Comparison of ENCODE assay signal across 8 cellular contexts in genomic region chr2:38603402-38604265, GRCh38. TPM values are rescaled to one million over a fixed set of nuclear protein-coding genes. Genes with fewer than 3 reads are reported as not detected.
DNase-seq lines count a peak whose midpoint lies in the region; FAIRE-seq and TF ChIP-seq lines count a peak whose summit lies in the region.

No MANE protein-coding gene starts in this region.

- no peaks in the 10 kb centered on the region for H3K9me3 Mint-ChIP-seq in activated naive CD4-positive, alpha-beta T cell treated with anti-CD3 and anti-CD28 coated beads for 36 hours
- peaks cover 19% of the 10 kb centered on the region for H3K9me3 Mint-ChIP-seq in glutamatergic neuron (ENCODE audit: unreplicated experiment)

- no peaks in the 10 kb centered on the region for H3K36me3 ChIP-seq in osteoblast (ENCODE audit: insufficient read depth, low read length)
- H3K36me3 ChIP-seq in testis (ENCODE audit: low read depth, missing control alignments) = no peaks in the 10 kb centered on the region

- H3K4me1 Mint-ChIP-seq in activated naive CD4-positive, alpha-beta T cell treated with anti-CD3 and anti-CD28 coated beads for 36 hours (ENCODE audit: low read depth) = peaks cover 46% of the 10 kb centered on the region
- peaks cover 27% of the 10 kb centered on the region for H3K4me1 Mint-ChIP-seq in glutamatergic neuron (ENCODE audit: low read depth, unreplicated experiment)

- FAIRE-seq in H54 (lab: Jason Lieb, UNC) = peak; percentile 86

- H3K9me3 ChIP-seq in osteoblast (ENCODE audit: low read depth, low read length) (no peaks in the 10 kb centered on the region), testis (no peaks in the 10 kb centered on the region)

- H3K4me3 ChIP-seq in osteoblast (ENCODE audit: insufficient read depth, low read length) = peak overlapping the region; percentile 92
- H3K4me3 ChIP-seq in testis = peak overlapping the region; percentile 86 to 92

- 11 to 13% methylated on average over 23 of the region's 23 CpGs for WGBS in testis, 2 donors

- peaks cover 40% of the 10 kb centered on the region for H3K79me2 ChIP-seq in osteoblast (ENCODE audit: insufficient read depth, low read length)

- peaks cover 2% of the 10 kb centered on the region for H3K36me3 Mint-ChIP-seq in activated naive CD4-positive, alpha-beta T cell treated with anti-CD3 and anti-CD28 coated beads for 36 hours (ENCODE audit: low read depth)
- H3K36me3 Mint-ChIP-seq in glutamatergic neuron (ENCODE audit: unreplicated experiment) = no peaks in the 10 kb centered on the region

- no peaks in the 10 kb centered on the region for H3K27me3 Mint-ChIP-seq in activated naive CD4-positive, alpha-beta T cell treated with anti-CD3 and anti-CD28 coated beads for 36 hours (ENCODE audit: low read depth)
- H3K27me3 Mint-ChIP-seq in glutamatergic neuron (ENCODE audit: unreplicated experiment) = peaks cover 7% of the 10 kb centered on the region

- no peaks in the 10 kb centered on the region for H3K27me3 ChIP-seq in osteoblast (ENCODE audit: insufficient read depth, low read length)
- no peaks in the 10 kb centered on the region for H3K27me3 ChIP-seq in testis

- peak overlapping the region; percentile 90 for H3K4me3 Mint-ChIP-seq in activated naive CD4-positive, alpha-beta T cell treated with anti-CD3 and anti-CD28 coated beads for 36 hours
- peak overlapping the region; percentile 89 for H3K4me3 Mint-ChIP-seq in glutamatergic neuron (ENCODE audit: unreplicated experiment)

- CTCF ChIA-PET in activated naive CD4-positive, alpha-beta T cell treated with anti-CD3 and anti-CD28 coated beads for 36 hours (lab: Charles Lee) = interaction anchor here (0.5 to 14.7 kb wide), 32 partner anchors 9 to 150 kb away, joined by 3 to 152 read pairs (median 4); partner anchors contain the start of genes GALM and SRSF7

- peak; percentile 80 for DNase-seq in DMS 273 treated with DMSO at 0.1 percent for 48 hours (lab: John Stamatoyannopoulos, UW)
- DNase-seq in H54 (ENCODE audit: insufficient read length, low spot score) = peak; percentile 55
- DNase-seq in MV-4-11 (lab: John Stamatoyannopoulos, UW) = peak; percentile 82
- peak; percentile 86 for DNase-seq in SK-N-DZ (ENCODE audit: low spot score)
- DNase-seq in activated naive CD4-positive, alpha-beta T cell treated with anti-CD3 and anti-CD28 coated beads for 36 hours = peak; percentile 89
- peak; percentile 85 for DNase-seq in glutamatergic neuron
- peak; percentile 88 for DNase-seq in osteoblast (ENCODE audit: insufficient read length, low spot score, missing footprints)
- peak; percentile 86 for DNase-seq in testis

- H3K4me1 ChIP-seq in osteoblast (ENCODE audit: insufficient read depth, low read length) (peaks cover 12% of the 10 kb centered on the region), testis (peaks cover 13% of the 10 kb centered on the region)

- peak overlapping the region; percentile 92 for H3K27ac Mint-ChIP-seq in activated naive CD4-positive, alpha-beta T cell treated with anti-CD3 and anti-CD28 coated beads for 36 hours
- H3K27ac Mint-ChIP-seq in glutamatergic neuron (ENCODE audit: unreplicated experiment) = peak overlapping the region; percentile 99

- TF ChIP-seq POLR2A in H54 (IDR thresholded peaks at IDR 0.05; ENCODE audit: low read depth, low read length) = no peak
- TF ChIP-seq POLR2A in testis (IDR thresholded peaks at IDR 0.05) = no peak

- H3K27ac ChIP-seq in osteoblast (ENCODE audit: low read depth, low read length) (peak overlapping the region; percentile 56), testis (peak overlapping the region; percentile 91 to 99)

- H2AFZ ChIP-seq in osteoblast (ENCODE audit: low read length) = peak overlapping the region; percentile 90

- H4K20me1 ChIP-seq in osteoblast (ENCODE audit: insufficient read depth, low read length) = peaks cover 29% of the 10 kb centered on the region

- intact Hi-C loops in activated naive CD4-positive, alpha-beta T cell treated with anti-CD3 and anti-CD28 coated beads for 36 hours (cut with micrococcal nuclease) = loop anchor here (1.0 to 5.0 kb wide), 11 partner anchors 12 to 519 kb away; partner anchors contain the start of genes ATL2, GEMIN6, SOS1 and SRSF7
- intact Hi-C loops in testis (cut with DNase I; ENCODE audit: low total_unique reads) = no loop called here

- H3K4me2 ChIP-seq in osteoblast (ENCODE audit: insufficient read depth, low read length) = peak overlapping the region; percentile 90

- TF ChIP-seq CTCF in glutamatergic neuron (IDR thresholded peaks at IDR 0.05; ENCODE audit: partially characterized antibody, unreplicated experiment) (peak; percentile 62), osteoblast (IDR thresholded peaks at IDR 0.05; ENCODE audit: extremely low read depth, low read depth, low read length) (peak; percentile 95), testis (IDR thresholded peaks at IDR 0.05) (peak; percentile 65 to 91 (median 79))

RNA-seq across cellular contexts. Expression of gene HNRNPLL, which starts 0.9 kb away (rescaled TPM):
- polyA plus RNA-seq in SK-N-DZ (2014; cell fraction: cytosol; rRNA removed) = 31.4 and 34.4 TPM in 2 replicates
- polyA plus RNA-seq in SK-N-DZ (2014; cell fraction: nucleus; rRNA removed) = 24.5 and 30.3 TPM in 2 replicates
- 10 to 100 TPM; 54.4 to 57.3 TPM for total RNA-seq in activated naive CD4-positive, alpha-beta T cell treated with anti-CD3 and anti-CD28 coated beads for 36 hours
- total RNA-seq in glutamatergic neuron (ENCODE audit: unreplicated experiment) = 79.8 TPM
- total RNA-seq in osteoblast = 46.0 and 53.9 TPM in 2 replicates
- total RNA-seq in testis = 10 to 100 TPM; 82.0 to 85.1 TPM
- 107 TPM for polyA plus RNA-seq in testis (ENCODE audit: insufficient read depth, low read depth, low replicate concordance)

Comparison
In these comparisons a context has a peak if more than half of its experiments do, and no peak if none do; other contexts are left out.
1. Peak in every context shown above with its lines: DNase-seq, H3K4me3 ChIP-seq and H3K27ac ChIP-seq.